In genomic region chr11:32434387-32435151, GRCh38 we compare ENCODE assay signal across 11 cellular contexts. TPM values are rescaled to one million over a fixed set of nuclear protein-coding genes. Genes with fewer than 3 reads are reported as not detected.
DNase-seq lines count a peak whose midpoint lies in the region; ATAC-seq and TF ChIP-seq lines count a peak whose summit lies in the region.
"Had no signal": no experiment of that assay in that cellular context is flagged by ENCODE, and none has a peak within 500 bp of the region (broad histone marks: within the 10 kb centered on the region; RNA-seq: fewer than 3 reads in every experiment).

No MANE protein-coding gene starts in this region.

- no peak overlapping the region for H3K9ac ChIP-seq in HUES64 (ENCODE audit: low read depth, low read length)

- peaks cover 63 to 64% of the 10 kb centered on the region in 2 donors for H3K27me3 Mint-ChIP-seq in CD4-positive, alpha-beta memory T cell
- peaks cover 89% of the 10 kb centered on the region for H3K27me3 Mint-ChIP-seq in mesothelial cell of epicardium (ENCODE audit: low read depth)

- ATAC-seq in HG03457 (IDR thresholded peaks at IDR 0.05; ENCODE audit: unreplicated experiment), result no peak
- no peak for ATAC-seq in HG03521 (IDR thresholded peaks at IDR 0.05; ENCODE audit: unreplicated experiment)
- ATAC-seq in HG02678 (IDR thresholded peaks at IDR 0.05; ENCODE audit: unreplicated experiment), result no peak

- H3K27me3 ChIP-seq in CD4-positive, alpha-beta memory T cell (ENCODE audit: insufficient read depth, low read length), result peaks cover 64% of the 10 kb centered on the region
- peaks cover 100% of the 10 kb centered on the region for H3K27me3 ChIP-seq in HUES64 (ENCODE audit: insufficient read depth, low read length)
- peaks cover 5 to 100% of the 10 kb centered on the region in 2 donors for H3K27me3 ChIP-seq in breast epithelium

- H3K4me3 ChIP-seq in CD4-positive, alpha-beta memory T cell (ENCODE audit: low read length in 2 of 2), result no peak overlapping the region
- peak overlapping the region; percentile 33 for H3K4me3 ChIP-seq in HUES64 (ENCODE audit: low read length)
- peak overlapping the region in 2 of 3 donors; percentile 36 to 60 for H3K4me3 ChIP-seq in breast epithelium

- H3K36me3 Mint-ChIP-seq in CD4-positive, alpha-beta memory T cell, result peaks cover 0 to 3% of the 10 kb centered on the region in 2 donors
- H3K36me3 Mint-ChIP-seq in mesothelial cell of epicardium, result peaks cover 15% of the 10 kb centered on the region

- intact Hi-C loops in CD4-positive, alpha-beta memory T cell (cut with micrococcal nuclease), result no loop called here
- intact Hi-C loops in breast epithelium (cut with DNase I; ENCODE audit: low total_unique reads), result no loop called here

- peaks cover 0 to 8% (median 0%) of the 10 kb centered on the region in 8 donors for H3K9me3 Mint-ChIP-seq in CD4-positive, alpha-beta memory T cell
- no peaks in the 10 kb centered on the region for H3K9me3 Mint-ChIP-seq in mesothelial cell of epicardium

- POLR2A ChIA-PET in CD4-positive, alpha-beta memory T cell (lab: Charles Lee; ENCODE audit: partially characterized antibody), result no interaction called here

- TF ChIP-seq POLR2A in breast epithelium (IDR thresholded peaks at IDR 0.05), result no peak

- no peak overlapping the region for H3K27ac Mint-ChIP-seq in CD4-positive, alpha-beta memory T cell
- peak overlapping the region; percentile 95 for H3K27ac Mint-ChIP-seq in mesothelial cell of epicardium

- CTCF ChIA-PET in CD4-positive, alpha-beta memory T cell (lab: Charles Lee; ENCODE audit: partially characterized antibody), result no interaction called here

- peak overlapping the region in 5 of 8 donors; percentile 13 to 76 (median 72) for H3K4me3 Mint-ChIP-seq in CD4-positive, alpha-beta memory T cell
- H3K4me3 Mint-ChIP-seq in mesothelial cell of epicardium, result peak overlapping the region; percentile 96

- no peak for DNase-seq in CD4-positive, alpha-beta memory T cell
- DNase-seq in breast epithelium (ENCODE audit: low spot score in 2 of 2) (no peak), mesothelial cell of epicardium (ENCODE audit: low spot score in 2 of 2, unreplicated experiment in 2 of 2) (peak in 1 of 2 experiments; percentile 51), NK-92 (lab: John Stamatoyannopoulos, UW; ENCODE audit: unreplicated experiment) (no peak)
- DNase-seq: posterior cingulate gyrus had no signal

- TF ChIP-seq CTCF in breast epithelium (IDR thresholded peaks at IDR 0.05) (no peak), mesothelial cell of epicardium (IDR thresholded peaks at IDR 0.05; ENCODE audit: unreplicated experiment) (no peak)

- H3K4me1 ChIP-seq in CD4-positive, alpha-beta memory T cell (ENCODE audit: insufficient read depth, low read length), result peaks cover 60% of the 10 kb centered on the region
- H3K4me1 ChIP-seq in HUES64 (ENCODE audit: insufficient read depth, low read length) (peaks cover 14% of the 10 kb centered on the region), breast epithelium (peaks cover 4 to 19% of the 10 kb centered on the region in 2 donors)

- no peak overlapping the region for H3K27ac ChIP-seq in CD4-positive, alpha-beta memory T cell (ENCODE audit: low read depth, low read length)
- H3K27ac ChIP-seq in HUES64 (ENCODE audit: low read depth, low read length) (no peak overlapping the region), breast epithelium (no peak overlapping the region)

- H3K36me3 ChIP-seq in CD4-positive, alpha-beta memory T cell (ENCODE audit: insufficient read depth, low read length), result no peaks in the 10 kb centered on the region
- H3K36me3 ChIP-seq in HUES64 (ENCODE audit: insufficient read depth, low read length) (no peaks in the 10 kb centered on the region), breast epithelium (no peaks in the 10 kb centered on the region)

- H3K9me3 ChIP-seq in CD4-positive, alpha-beta memory T cell (ENCODE audit: control insufficient read depth in 1 of 2, low read length in 2 of 2), result no peaks in the 10 kb centered on the region
- H3K9me3 ChIP-seq in HUES64 (ENCODE audit: insufficient read depth, low read depth, low read length), result no peaks in the 10 kb centered on the region
- no peaks in the 10 kb centered on the region for H3K9me3 ChIP-seq in breast epithelium

- H3K4me1 Mint-ChIP-seq in CD4-positive, alpha-beta memory T cell, result peaks cover 19 to 63% (median 44%) of the 10 kb centered on the region in 4 donors
- peaks cover 70% of the 10 kb centered on the region for H3K4me1 Mint-ChIP-seq in mesothelial cell of epicardium

- WGBS in HUES64, result 1% methylated on average over 75 of the region's 75 CpGs

RNA-seq across cellular contexts. Expression of gene WT1, which starts 0.8 kb away (rescaled TPM):
- total RNA-seq in CD4-positive, alpha-beta memory T cell, result not detected
- polyA plus RNA-seq in CD4-positive, alpha-beta memory T cell, result not detected
- 0.10 TPM for polyA plus RNA-seq in HUES64 (2013, experiment 1 of 2)
- not detected for polyA plus RNA-seq in HUES64 (2013, experiment 2 of 2)
- total RNA-seq in breast epithelium, result 10 to 100 TPM in 1 of 3 donors, under 1 TPM in 1, not detected in 1; 0.66 to 11.6 TPM
- 122 to 131 TPM (median 125 TPM) in 3 replicates for total RNA-seq in mesothelial cell of epicardium
- total RNA-seq: T-helper 2 cell treated with Interferon-gamma antibody and Interleukin-4, amounts not matched to agents 100 ng/mL and 5 ng/mL, for 36 hours; temporal lobe had no signal

Comparison
In these comparisons a context has a peak if more than half of its experiments do, and no peak if none do; other contexts are left out.
1. H3K4me3 ChIP-seq: peak in HUES64 (single experiment) and breast epithelium (2 of 3); none in CD4-positive, alpha-beta memory T cell (0 of 2).